17 cellular contexts compared by ENCODE assay signal in the genomic region with DNA sequence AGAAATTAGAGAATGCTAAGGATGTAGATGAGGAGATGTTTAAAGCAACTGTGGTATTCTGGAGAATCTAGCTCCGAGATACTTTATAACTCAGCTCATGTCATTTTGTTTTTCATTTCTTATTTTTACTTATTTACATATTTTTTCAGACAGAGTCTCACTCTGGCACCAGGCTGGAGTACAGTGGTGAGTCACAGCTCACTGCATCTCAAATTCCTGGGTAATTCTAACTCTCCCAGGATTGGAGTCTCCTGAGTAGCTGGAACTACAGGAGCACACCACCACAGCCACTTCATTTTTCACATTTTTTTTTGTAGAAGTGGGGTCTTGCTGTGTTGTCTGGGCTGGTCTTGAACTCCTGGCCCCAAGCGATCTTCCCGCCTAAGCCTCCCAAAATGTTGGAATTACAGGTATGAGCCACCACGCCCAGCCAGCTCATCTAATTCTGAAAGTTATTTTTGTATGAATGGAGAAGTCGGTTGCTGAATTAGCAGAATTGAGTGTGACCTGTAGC.
DNase-seq lines count a peak whose midpoint lies in the region; ATAC-seq, FAIRE-seq and TF ChIP-seq lines count a peak whose summit lies in the region.
"Had no signal": no experiment of that assay in that cellular context is flagged by ENCODE, and none has a peak within 500 bp of the region (broad histone marks: within the 10 kb centered on the region; RNA-seq: fewer than 3 reads in every experiment).

No MANE protein-coding gene starts in this region.

- TF ChIP-seq CTCF in fibroblast of villous mesenchyme (IDR thresholded peaks at IDR 0.05; ENCODE audit: insufficient read depth, low read depth, low read length) (no peak), D721Med (IDR thresholded peaks at IDR 0.05; ENCODE audit: insufficient read depth, missing control alignments) (no peak)

- ATAC-seq in GM18505 (IDR thresholded peaks at IDR 0.05; ENCODE audit: unreplicated experiment): no peak

- no peak overlapping the region for H3K9ac ChIP-seq in adipocyte (ENCODE audit: low read length)
- peak overlapping the region; percentile 27 for H3K9ac ChIP-seq in skeletal muscle satellite cell (ENCODE audit: low read depth, low read length)

- no peak for FAIRE-seq in D721Med (lab: Jason Lieb, UNC)
- FAIRE-seq: G401.6 had no signal

- H3K4me1 ChIP-seq in adipocyte (ENCODE audit: control insufficient read depth, insufficient read depth, low read length): peaks cover 6% of the 10 kb centered on the region
- H3K4me1 ChIP-seq in skeletal muscle satellite cell (ENCODE audit: control insufficient read depth, insufficient read depth, low read length): peaks cover 7% of the 10 kb centered on the region
- H3K4me1 ChIP-seq: Peyer's patch had no signal

- DNase-seq in GM04504 (ENCODE audit: low read depth): peak; percentile 30
- DNase-seq in adipocyte (ENCODE audit: low read depth): peak; percentile 76
- DNase-seq in fibroblast of villous mesenchyme (ENCODE audit: low read depth): peak; percentile 61
- DNase-seq in D721Med (ENCODE audit: insufficient read length, low spot score): no peak
- DNase-seq in COLO668 (lab: John Stamatoyannopoulos, UW; ENCODE audit: unreplicated experiment): no peak
- no peak for DNase-seq in 8988T
- DNase-seq: activated CD4-positive, CD25-positive, alpha-beta regulatory T cell treated with anti-CD3 and anti-CD28 coated beads, Interleukin-2, amount 50 U/mL, for 72 hours; CD4-positive, CD25-positive, alpha-beta regulatory T cell; cortex of kidney; foreskin melanocyte; NCI-H187; NCI-H524; nucleus accumbens; Peyer's patch had no signal

- H3K27me3 ChIP-seq in adipocyte (replicated peaks; ENCODE audit: control insufficient read depth, insufficient read depth, low read length): no peaks in the 10 kb centered on the region
- no peaks in the 10 kb centered on the region for H3K27me3 ChIP-seq in skeletal muscle satellite cell (ENCODE audit: control insufficient read depth, insufficient read depth, low read length)
- H3K27me3 ChIP-seq: Peyer's patch had no signal

- peak overlapping the region; percentile 31 for H3K4me2 ChIP-seq in skeletal muscle satellite cell (ENCODE audit: low read length)

- H3K36me3 ChIP-seq in adipocyte (ENCODE audit: control insufficient read depth, insufficient read depth, low read length, severe bottlenecking) (no peaks in the 10 kb centered on the region), skeletal muscle satellite cell (ENCODE audit: insufficient read depth, low read length) (no peaks in the 10 kb centered on the region)
- H3K36me3 ChIP-seq: Peyer's patch had no signal

- TF ChIP-seq POLR2A in GM18505 (IDR thresholded peaks at IDR 0.05; ENCODE audit: borderline replicate concordance, extremely low read depth, insufficient read depth, insufficient read length): no peak

- H3K4me3 ChIP-seq in adipocyte (ENCODE audit: low read length) (no peak overlapping the region), fibroblast of villous mesenchyme (ENCODE audit: low read depth, low read length) (no peak overlapping the region), skeletal muscle satellite cell (ENCODE audit: low read length) (no peak overlapping the region)
- H3K4me3 ChIP-seq: Peyer's patch had no signal

- H3K9me3 ChIP-seq in adipocyte (ENCODE audit: control insufficient read depth, low read length) (no peaks in the 10 kb centered on the region), skeletal muscle satellite cell (replicated peaks; ENCODE audit: low read length) (no peaks in the 10 kb centered on the region)
- H3K9me3 ChIP-seq: Peyer's patch had no signal

Comparison
In these comparisons a context has a peak if more than half of its experiments do, and no peak if none do; other contexts are left out.
1. DNase-seq: peak in GM04504 (single experiment), adipocyte (single experiment) and fibroblast of villous mesenchyme (single experiment); none in D721Med (single experiment), COLO668 (single experiment) and 8988T (single experiment).